ENCODE assay signal across 28 cellular contexts in the genomic region with DNA sequence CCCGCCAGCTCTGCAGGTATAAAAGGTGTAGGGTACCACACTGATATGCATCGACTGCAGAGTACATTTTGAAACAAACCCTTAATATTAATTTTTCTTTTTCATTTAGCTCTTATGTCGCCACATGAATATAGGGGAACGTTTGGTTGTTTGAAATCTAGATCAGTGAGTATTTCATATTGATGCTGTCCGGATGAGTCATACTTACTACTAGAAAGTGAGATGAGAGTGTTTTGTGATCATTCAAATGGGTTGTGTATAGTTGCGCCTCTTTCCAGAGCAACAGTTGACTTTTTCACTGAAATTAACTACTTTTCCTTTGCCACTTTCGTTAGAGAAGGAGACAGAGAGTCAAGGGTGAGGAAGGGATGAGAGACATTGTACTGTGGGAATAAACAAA. TPM values are rescaled to one million over a fixed set of nuclear protein-coding genes. Genes with fewer than 3 reads are reported as not detected.
"Had no signal": no experiment of that assay in that cellular context is flagged by ENCODE, and none has a peak within 500 bp of the region (broad histone marks: within the 10 kb centered on the region; RNA-seq: fewer than 3 reads in every experiment).

No MANE protein-coding gene starts in this region.

- H3K9me3 ChIP-seq: ascending aorta, body of pancreas, Peyer's patch, SJSA1 had no signal

- H3K27ac ChIP-seq: ascending aorta, KMS-11, Peyer's patch, SJSA1 had no signal

- H3K36me3 ChIP-seq: ascending aorta, Peyer's patch, SJSA1 had no signal

- DNase-seq: activated B cell treated with CpG ODN at 0.5 μM for 24 hours; activated CD4-positive, alpha-beta T cell treated with anti-CD3 and anti-CD28 coated beads for 1 hour; activated CD4-positive, alpha-beta T cell treated with anti-CD3 and anti-CD28 coated beads, Interleukin-2, amount 50 U/mL, for 4 hours; activated CD8-positive, alpha-beta memory T cell treated with anti-CD3 and anti-CD28 coated beads, Interleukin-2, amount 50 U/mL, for 48 hours; activated CD8-positive, alpha-beta T cell treated with anti-CD3 and anti-CD28 coated beads, Interleukin-2, amount 10 ng/mL, durations not matched to agents 7 days and 5 days; activated effector memory CD4-positive, alpha-beta T cell treated with anti-CD3 and anti-CD28 coated beads, Interleukin-2, amount 50 U/mL, for 16 hours; activated naive CD4-positive, alpha-beta T cell treated with Interleukin-2 at 50 U/mL for 16 hours; activated naive CD8-positive, alpha-beta T cell treated with anti-CD3 and anti-CD28 coated beads, Interleukin-2, amount 50 U/mL, for 24 hours; activated T-cell treated with anti-CD3 and anti-CD28 coated beads, Interleukin-2, amount 50 U/mL, for 1 hour; amniotic stem cell; body of pancreas; central memory CD4-positive, alpha-beta T cell; MM.1S; NCI-H1105; NCI-H1436; NCI-H1694 treated with DMSO at 0.1 percent for 48 hours; NCI-H2029 treated with DMSO at 0.1 percent for 48 hours; NCI-H345; NCI-H510A; NCI-H69; Peyer's patch; SHP77; T-helper 17 cell; T-helper 9 cell had no signal

- FAIRE-seq: bronchial epithelial cell had no signal

- H3K4me3 ChIP-seq: ascending aorta, body of pancreas, Peyer's patch, SJSA1 had no signal

- H3K4me1 ChIP-seq: ascending aorta, SJSA1 had no signal

- H3K4me2 ChIP-seq: KMS-11 had no signal

- H3K27me3 ChIP-seq: ascending aorta, body of pancreas, Peyer's patch, SJSA1 had no signal

- H3K9ac ChIP-seq: KMS-11 had no signal

- ATAC-seq: activated CD8-positive, alpha-beta T cell treated with anti-CD3 and anti-CD28 coated beads, Interleukin-2, amount 10 ng/mL, durations not matched to agents 7 days and 5 days; activated naive CD8-positive, alpha-beta T cell treated with anti-CD3 and anti-CD28 coated beads, Interleukin-2, amount 50 U/mL, for 24 hours; T-helper 17 cell had no signal

RNA-seq across cellular contexts. Expression of gene NPAS2, which starts 24.6 kb away (rescaled TPM):
- total RNA-seq: activated B cell treated with CpG ODN at 0.5 μM for 24 hours had no signal
